In the genomic region with DNA sequence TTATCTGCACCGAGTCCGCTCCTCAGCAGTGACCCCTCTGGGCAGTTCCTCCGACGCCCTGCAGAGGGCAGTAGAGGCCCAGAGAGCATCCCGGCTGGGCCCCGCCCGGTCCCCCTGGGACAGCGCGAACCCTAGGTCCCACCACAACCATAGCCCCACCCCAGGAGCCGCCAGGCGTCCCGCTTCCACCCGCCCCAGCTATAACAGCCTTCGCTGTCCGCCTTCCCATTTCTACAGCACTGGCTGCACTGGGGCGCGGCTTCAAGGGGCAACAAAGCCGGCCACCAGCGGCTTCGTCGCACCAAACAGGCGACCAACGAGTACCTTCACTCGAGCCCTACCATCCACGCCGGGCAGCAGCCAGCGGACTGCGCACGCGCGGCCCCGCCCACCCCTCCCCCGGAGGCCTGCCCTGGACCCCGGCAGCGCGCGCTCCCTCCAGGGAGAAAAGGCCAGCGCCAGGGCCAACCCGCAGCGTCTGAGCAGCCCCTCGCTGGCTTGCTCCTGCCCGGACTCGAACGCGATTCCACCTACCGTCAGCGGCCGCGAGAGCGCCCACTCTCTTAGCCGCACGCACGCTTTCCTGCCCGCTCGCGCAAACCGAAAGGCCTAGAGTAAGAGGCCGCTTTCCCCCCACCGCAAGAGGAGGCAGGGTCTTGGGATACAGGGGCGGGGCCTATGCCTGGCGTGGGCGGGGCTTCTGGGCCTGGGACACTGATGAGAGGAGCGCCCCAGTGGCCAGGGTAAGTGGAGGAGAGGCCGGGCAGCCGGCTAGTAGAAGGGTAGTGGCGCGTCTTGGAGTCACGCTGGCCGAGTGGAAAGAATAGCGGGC, we compare ENCODE assay signal across 8 cellular contexts. TPM values are rescaled to one million over a fixed set of nuclear protein-coding genes. Genes with fewer than 3 reads are reported as not detected.
DNase-seq lines count a peak whose midpoint lies in the region; ATAC-seq, FAIRE-seq and TF ChIP-seq lines count a peak whose summit lies in the region.

Gene NHEJ1 (minus strand): TSS at position 630 of the 832 bp plus-strand sequence. CDS start 2,453 bp downstream, outside the sequence.

- FAIRE-seq in GM19239 (lab: Jason Lieb, UNC) = peak; percentile 96

- H3K27ac ChIP-seq in BLaER1 treated with 17β-estradiol and CSF1 and Interleukin-3, amounts not matched to agents 10 nM and 100 nM = peak within 1 kb of the TSS; percentile 63 to 94 (median 83); a peak in 21 of 22 replicates
- H3K27ac ChIP-seq in liver (ENCODE audit: low read depth in 1 of 2, low read length in 2 of 2) = peak within 1 kb of the TSS; percentile 92 to 97

- ATAC-seq in HG03457 (IDR thresholded peaks at IDR 0.05; ENCODE audit: unreplicated experiment) = peak; percentile 69

- H3K36me3 Mint-ChIP-seq in activated CD4-positive, alpha-beta T cell treated with anti-CD3 and anti-CD28 coated beads, Interleukin-2, amount 10 ng/mL, durations not matched to agents 7 days and 5 days (ENCODE audit: low read depth) = peaks cover 12% of the 10 kb centered on the region

- H3K4me1 Mint-ChIP-seq in activated CD4-positive, alpha-beta T cell treated with anti-CD3 and anti-CD28 coated beads, Interleukin-2, amount 10 ng/mL, durations not matched to agents 7 days and 5 days = peaks cover 31% of the 10 kb centered on the region

- no peaks in the 10 kb centered on the region for H3K27me3 Mint-ChIP-seq in activated CD4-positive, alpha-beta T cell treated with anti-CD3 and anti-CD28 coated beads, Interleukin-2, amount 10 ng/mL, durations not matched to agents 7 days and 5 days

- H4K20me1 ChIP-seq in BLaER1 treated with 17β-estradiol and CSF1 and Interleukin-3, amounts not matched to agents 10 nM and 100 nM = peaks cover 0 to 29% (median 0%) of the 10 kb centered on the region in 11 experiments; a peak in 7 of 22 replicates

- H3K4me1 ChIP-seq in BLaER1 treated with 17β-estradiol and CSF1 and Interleukin-3, amounts not matched to agents 10 nM and 100 nM = peaks cover 11 to 15% (median 14%) of the 10 kb centered on the region in 10 experiments
- H3K4me1 ChIP-seq in liver (ENCODE audit: control insufficient read depth in 4 of 4, insufficient read depth in 4 of 4, low read length in 3 of 4) = peaks cover 2 to 15% (median 12%) of the 10 kb centered on the region in 4 donors

- peaks cover 15 to 34% (median 24%) of the 10 kb centered on the region in 11 experiments; a peak in 21 of 22 replicates for H3K36me3 ChIP-seq in BLaER1 treated with 17β-estradiol and CSF1 and Interleukin-3, amounts not matched to agents 10 nM and 100 nM
- peaks cover 2 to 16% (median 11%) of the 10 kb centered on the region in 4 donors for H3K36me3 ChIP-seq in liver (ENCODE audit: control insufficient read depth in 4 of 4, insufficient read depth in 3 of 4, low read depth in 1 of 4, low read length in 3 of 4)

- H3K27me3 ChIP-seq in BLaER1 treated with 17β-estradiol and CSF1 and Interleukin-3, amounts not matched to agents 10 nM and 100 nM = no peaks in the 10 kb centered on the region
- no peaks in the 10 kb centered on the region for H3K27me3 ChIP-seq in liver (ENCODE audit: control insufficient read depth in 4 of 4, insufficient read depth in 4 of 4, low read length in 3 of 4)

- H3K9ac ChIP-seq in BLaER1 treated with 17β-estradiol and CSF1 and Interleukin-3, amounts not matched to agents 10 nM and 100 nM = peak within 1 kb of the TSS; percentile 77 to 94 (median 88)
- peak within 1 kb of the TSS; percentile 60 to 71 for H3K9ac ChIP-seq in liver (ENCODE audit: low read depth in 1 of 2, low read length in 2 of 2)

- POLR2A ChIA-PET in activated CD4-positive, alpha-beta T cell treated with anti-CD3 and anti-CD28 coated beads, Interleukin-2, amount 10 ng/mL, durations not matched to agents 7 days and 5 days (lab: Charles Lee) = no interaction called here

- peak within 1 kb of the TSS; percentile 59 to 98 (median 89) for H3K4me2 ChIP-seq in BLaER1 treated with 17β-estradiol and CSF1 and Interleukin-3, amounts not matched to agents 10 nM and 100 nM

- H3K4me3 ChIP-seq in BLaER1 treated with 17β-estradiol and CSF1 and Interleukin-3, amounts not matched to agents 10 nM and 100 nM = peak within 1 kb of the TSS; percentile 56 to 75 (median 66)
- peak within 1 kb of the TSS; percentile 67 to 85 (median 75) for H3K4me3 ChIP-seq in liver (ENCODE audit: low read depth in 1 of 3, low read length in 3 of 3)

- CTCF ChIA-PET in activated CD4-positive, alpha-beta T cell treated with anti-CD3 and anti-CD28 coated beads, Interleukin-2, amount 10 ng/mL, durations not matched to agents 7 days and 5 days (lab: Charles Lee) = interaction anchor here (0.7 to 9.2 kb wide), 13 partner anchors 12 to 227 kb away, joined by 3 to 85 read pairs (median 5); partner anchors contain the start of genes CNPPD1 and DNPEP

- no peaks in the 10 kb centered on the region for H3K9me3 Mint-ChIP-seq in activated CD4-positive, alpha-beta T cell treated with anti-CD3 and anti-CD28 coated beads, Interleukin-2, amount 10 ng/mL, durations not matched to agents 7 days and 5 days

- peak within 1 kb of the TSS; percentile 84 for H3K4me3 Mint-ChIP-seq in activated CD4-positive, alpha-beta T cell treated with anti-CD3 and anti-CD28 coated beads, Interleukin-2, amount 10 ng/mL, durations not matched to agents 7 days and 5 days

- peak; percentile 98 for TF ChIP-seq CTCF in liver (IDR thresholded peaks at IDR 0.05; ENCODE audit: low read depth, low read length, missing input control)

- under 1% methylated on average over 70 of the region's 70 CpGs for WGBS in liver

- peak within 1 kb of the TSS; percentile 96 for H3K27ac Mint-ChIP-seq in activated CD4-positive, alpha-beta T cell treated with anti-CD3 and anti-CD28 coated beads, Interleukin-2, amount 10 ng/mL, durations not matched to agents 7 days and 5 days

- H3K9me3 ChIP-seq in BLaER1 treated with 17β-estradiol and CSF1 and Interleukin-3, amounts not matched to agents 10 nM and 100 nM (replicated peaks in 1 of 11) = no peaks in the 10 kb centered on the region
- no peaks in the 10 kb centered on the region for H3K9me3 ChIP-seq in liver (ENCODE audit: control insufficient read depth in 4 of 4, low read length in 3 of 4)

- DNase-seq in GM19239 (ENCODE audit: insufficient read length, low spot score) (peak; percentile 91), NCI-H526 treated with DMSO at 0.1 percent for 48 hours (lab: John Stamatoyannopoulos, UW) (peak; percentile 89), dedifferentiated amniotic fluid mesenchymal stem cell (ENCODE audit: extremely low spot score) (peak; percentile 93)
- peak; percentile 92 for DNase-seq in activated CD4-positive, alpha-beta T cell treated with anti-CD3 and anti-CD28 coated beads, Interleukin-2, amount 10 ng/mL, durations not matched to agents 7 days and 5 days
- DNase-seq in stimulated activated CD4-positive, alpha-beta T cell treated with anti-CD3 and anti-CD28 coated beads, Interleukin-4, amount 100 ng/mL, for 24 hours = peak; percentile 95

- TF ChIP-seq RAD21 in liver (IDR thresholded peaks at IDR 0.05) = peak; percentile 85 to 89

TF ChIP-seq in liver, 16 proteins besides CTCF, POLR2A, EP300 and RAD21 (continues in another document):
- TF ChIP-seq EGR1 (IDR thresholded peaks at IDR 0.05; ENCODE audit: low read depth in 2 of 2) (no peak), ATF3 (IDR thresholded peaks at IDR 0.05) (no peak), ZBTB33 (IDR thresholded peaks at IDR 0.05) (no peak), MAX (IDR thresholded peaks at IDR 0.05) (no peak), NR2F2 (IDR thresholded peaks at IDR 0.05) (no peak), RXRA (IDR thresholded peaks at IDR 0.05) (no peak)

RNA-seq across cellular contexts. Expression of gene NHEJ1, which starts in this region (rescaled TPM):
- 10 to 100 TPM; 18.1 to 20.3 TPM for total RNA-seq in activated CD4-positive, alpha-beta T cell treated with anti-CD3 and anti-CD28 coated beads, Interleukin-2, amount 10 ng/mL, durations not matched to agents 7 days and 5 days
- total RNA-seq in liver = 10 to 100 TPM; 11.8 to 13.5 TPM
- 1 to 10 TPM; 6.1 to 8.0 TPM for polyA plus RNA-seq in liver

Comparison
In these comparisons a context has a peak if more than half of its experiments do, and no peak if none do; other contexts are left out.
1. Peak in every context shown above with its lines: DNase-seq, ATAC-seq, H3K4me3 ChIP-seq and H3K27ac ChIP-seq.